Comparison of ENCODE assay signal across 1 cellular context in genomic region chr1:236345728-236346127, GRCh38.
TF ChIP-seq lines count a peak whose summit lies in the region.

No MANE protein-coding gene starts in this region.

TF ChIP-seq in WTC11, 78 proteins besides CTCF, POLR2A, EP300 and RAD21 (continued from another document):
- TF ChIP-seq HMGXB4 (CRISPR knock-in tag; IDR thresholded peaks at IDR 0.05) (no peak), ZNF281 (CRISPR knock-in tag; IDR thresholded peaks at IDR 0.05) (no peak), FOXK1 (CRISPR knock-in tag; IDR thresholded peaks at IDR 0.05) (no peak), NR3C1 (CRISPR knock-in tag; conservative IDR thresholded peaks at IDR 0.05; ENCODE audit: low read depth) (no peak)
